Comparison of ENCODE assay signal across 16 cellular contexts in genomic region chr12:105960319-105961076, GRCh38.
DNase-seq lines count a peak whose midpoint lies in the region; ATAC-seq, FAIRE-seq and TF ChIP-seq lines count a peak whose summit lies in the region.
"Had no signal": no experiment of that assay in that cellular context is flagged by ENCODE, and none has a peak within 500 bp of the region (broad histone marks: within the 10 kb centered on the region; RNA-seq: fewer than 3 reads in every experiment).

No MANE protein-coding gene starts in this region.

- in situ Hi-C loops in transverse colon (cut with MboI; ENCODE audit: low pct_ligation_motif_present in 1 of 4, low pct_unique_long_range_greater_than_20kb in 1 of 4, low sequenced_read_pairs in 3 of 4), result no loop called here

- DNase-seq in Right ventricle myocardium superior (no peak), cardiac septum (ENCODE audit: low spot score) (no peak), chondrocyte (ENCODE audit: low spot score) (no peak), left kidney (ENCODE audit: low read depth, low spot score) (peak; percentile 55), spleen (no peak), NCI-H1092 (lab: John Stamatoyannopoulos, UW) (no peak), RCC 7860 (ENCODE audit: low spot score) (no peak), transverse colon (no peak)
- DNase-seq: colonic mucosa; KG1; naive thymus-derived CD8-positive, alpha-beta T cell; NCI-H187 treated with DMSO at 0.1 percent for 48 hours; SK-N-SH had no signal

- peak; percentile 45 for ATAC-seq in Right ventricle myocardium superior (ENCODE audit: poor library complexity)
- ATAC-seq: naive thymus-derived CD8-positive, alpha-beta T cell had no signal

- H3K9me3 ChIP-seq in spleen (no peaks in the 10 kb centered on the region), transverse colon (no peaks in the 10 kb centered on the region)
- H3K9me3 ChIP-seq: colonic mucosa, SK-N-SH, thoracic aorta had no signal

- WGBS in spleen, 5 donors, result 45 to 57% (median 51%) methylated on average over 3 of the region's 3 CpGs
- WGBS in transverse colon (ENCODE audit: low coverage in 1 of 2), 2 donors, result 20 to 42% methylated on average over 1 to 3 of the region's 3 CpGs

- H3K27ac ChIP-seq in spleen (no peak overlapping the region), transverse colon (no peak overlapping the region)
- H3K27ac ChIP-seq: colonic mucosa, thoracic aorta had no signal

- no peaks in the 10 kb centered on the region for H3K36me3 ChIP-seq in spleen
- no peaks in the 10 kb centered on the region for H3K36me3 ChIP-seq in transverse colon
- H3K36me3 ChIP-seq: colonic mucosa, thoracic aorta had no signal

- FAIRE-seq in RCC 7860 (lab: Jason Lieb, UNC), result no peak

- no peaks in the 10 kb centered on the region for H3K9me3 Mint-ChIP-seq in chondrocyte (ENCODE audit: low read depth)
- H3K9me3 Mint-ChIP-seq: naive thymus-derived CD8-positive, alpha-beta T cell had no signal

- H3K4me3 ChIP-seq in spleen (no peak overlapping the region), transverse colon (no peak overlapping the region)
- H3K4me3 ChIP-seq: colonic mucosa, smooth muscle cell, thoracic aorta had no signal

- peaks cover 46% of the 10 kb centered on the region for H3K4me1 Mint-ChIP-seq in chondrocyte (ENCODE audit: low read depth)
- H3K4me1 Mint-ChIP-seq: naive thymus-derived CD8-positive, alpha-beta T cell had no signal

- peak overlapping the region; percentile 28 for H3K27ac Mint-ChIP-seq in chondrocyte (ENCODE audit: unreplicated experiment)
- H3K27ac Mint-ChIP-seq: activated naive CD8-positive, alpha-beta T cell had no signal

- peaks cover 0 to 29% (median 0%) of the 10 kb centered on the region in 7 donors for H3K27me3 ChIP-seq in spleen (replicated peaks in 1 of 7)
- no peaks in the 10 kb centered on the region for H3K27me3 ChIP-seq in transverse colon
- H3K27me3 ChIP-seq: colonic mucosa had no signal

- intact Hi-C loops in Right ventricle myocardium superior (cut with DNase I) (no loop called here), cardiac septum (cut with DNase I) (no loop called here), spleen (cut with DNase I; ENCODE audit: low total_unique reads) (no loop called here), transverse colon (cut with DNase I; ENCODE audit: low total_unique reads) (no loop called here)

- no peaks in the 10 kb centered on the region for H3K4me1 ChIP-seq in spleen
- no peaks in the 10 kb centered on the region for H3K4me1 ChIP-seq in transverse colon
- H3K4me1 ChIP-seq: colonic mucosa had no signal

- no peak for TF ChIP-seq EP300 in transverse colon (IDR thresholded peaks at IDR 0.05; ENCODE audit: low read depth)

- no peak for TF ChIP-seq CTCF in chondrocyte (IDR thresholded peaks at IDR 0.05)
- no peak for TF ChIP-seq CTCF in spleen (IDR thresholded peaks at IDR 0.05 in 8 of 11, conservative IDR thresholded peaks at IDR 0.05 in 3 of 11)
- no peak for TF ChIP-seq CTCF in transverse colon (IDR thresholded peaks at IDR 0.05)

- no peak overlapping the region for H3K4me3 Mint-ChIP-seq in chondrocyte (ENCODE audit: unreplicated experiment)
- H3K4me3 Mint-ChIP-seq: activated naive CD8-positive, alpha-beta T cell; naive thymus-derived CD8-positive, alpha-beta T cell had no signal

- no peak for TF ChIP-seq POLR2A in spleen (IDR thresholded peaks at IDR 0.05)
- no peak for TF ChIP-seq POLR2A in transverse colon (IDR thresholded peaks at IDR 0.05)

- no peaks in the 10 kb centered on the region for H3K36me3 Mint-ChIP-seq in chondrocyte (ENCODE audit: low read depth)
- H3K36me3 Mint-ChIP-seq: activated naive CD8-positive, alpha-beta T cell; naive thymus-derived CD8-positive, alpha-beta T cell had no signal

- no peaks in the 10 kb centered on the region for H3K27me3 Mint-ChIP-seq in chondrocyte (ENCODE audit: low read depth)
